ENCODE assay signal across 9 cellular contexts in the genomic region with DNA sequence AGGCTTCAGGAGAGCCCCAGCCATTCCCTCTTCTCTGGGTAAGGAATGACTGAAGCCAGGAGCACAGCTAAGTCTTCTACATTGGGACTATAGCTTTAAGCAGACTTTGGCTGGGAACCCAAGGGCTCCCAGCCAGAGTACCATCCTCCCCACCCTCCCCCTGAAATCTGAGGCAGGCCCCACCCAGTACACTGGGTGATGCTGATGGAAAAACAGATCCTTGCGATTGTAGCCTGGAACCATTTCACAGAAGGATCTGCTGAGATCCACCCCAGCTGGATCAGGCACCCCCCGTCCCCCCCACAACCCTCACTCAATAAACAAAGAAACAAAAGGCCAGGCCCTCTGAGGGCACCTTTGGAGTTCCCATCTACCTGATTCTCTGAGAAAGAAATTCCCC. TPM values are rescaled to one million over a fixed set of nuclear protein-coding genes. Genes with fewer than 3 reads are reported as not detected.
DNase-seq lines count a peak whose midpoint lies in the region; ATAC-seq and TF ChIP-seq lines count a peak whose summit lies in the region.
"Had no signal": no experiment of that assay in that cellular context is flagged by ENCODE, and none has a peak within 500 bp of the region (broad histone marks: within the 10 kb centered on the region; RNA-seq: fewer than 3 reads in every experiment).

No MANE protein-coding gene starts in this region.

- intact Hi-C loops in A673 (cut with micrococcal nuclease; ENCODE audit: unreplicated experiment): no loop called here

- CTCF ChIA-PET in A673 (lab: Charles Lee): interaction anchor here (0.6 to 1.2 kb wide), 4 partner anchors 13 to 177 kb away, joined by 3 to 4 read pairs (median 4); no protein-coding TSS in a partner anchor

- H3K4me3 ChIP-seq in A673 (ENCODE audit: low read depth, low read length, poor library complexity, severe bottlenecking): peak overlapping the region; percentile 51
- peak overlapping the region; percentile 75 for H3K4me3 ChIP-seq in effector memory CD4-positive, alpha-beta T cell (ENCODE audit: insufficient read depth, low read depth, low read length, poor library complexity, severe bottlenecking)
- peak overlapping the region; percentile 78 to 89 for H3K4me3 ChIP-seq in mucosa of rectum (ENCODE audit: low read length in 2 of 2)

- peaks cover 48% of the 10 kb centered on the region for H3K4me1 ChIP-seq in A673 (ENCODE audit: insufficient read depth, low read length, poor library complexity, severe bottlenecking)
- H3K4me1 ChIP-seq in effector memory CD4-positive, alpha-beta T cell (ENCODE audit: control insufficient read depth, insufficient read depth, low read length, poor library complexity, severe bottlenecking): peaks cover 33% of the 10 kb centered on the region
- H3K4me1 ChIP-seq in mucosa of rectum (ENCODE audit: control insufficient read depth in 2 of 2, insufficient read depth in 2 of 2, low read length in 2 of 2): peaks cover 42 to 51% of the 10 kb centered on the region in 2 donors

- peak; percentile 64 for DNase-seq in A673 (ENCODE audit: low spot score)
- peak; percentile 57 for DNase-seq in NCI-H1105 treated with DMSO at 0.1 percent for 48 hours (lab: John Stamatoyannopoulos, UW)
- no peak for DNase-seq in effector memory CD4-positive, alpha-beta T cell
- no peak for DNase-seq in activated CD4-positive, CD25-positive, alpha-beta regulatory T cell treated with anti-CD3 and anti-CD28 coated beads, Interleukin-2, amount 50 U/mL, for 72 hours
- DNase-seq: SIG-M5 had no signal

- peaks cover 23% of the 10 kb centered on the region for H3K36me3 ChIP-seq in A673 (ENCODE audit: insufficient read depth, low read length, poor library complexity, severe bottlenecking)
- H3K36me3 ChIP-seq in effector memory CD4-positive, alpha-beta T cell (ENCODE audit: control insufficient read depth, insufficient read depth, low read length): peaks cover 21% of the 10 kb centered on the region
- H3K36me3 ChIP-seq in mucosa of rectum (ENCODE audit: control insufficient read depth in 2 of 2, insufficient read depth in 2 of 2, low read length in 2 of 2): peaks cover 5 to 18% of the 10 kb centered on the region in 2 donors

- H3K9me3 ChIP-seq in A673 (ENCODE audit: low read depth, low read length, poor library complexity, severe bottlenecking): no peaks in the 10 kb centered on the region
- H3K9me3 ChIP-seq in effector memory CD4-positive, alpha-beta T cell (ENCODE audit: control insufficient read depth, low read length): no peaks in the 10 kb centered on the region
- H3K9me3 ChIP-seq in mucosa of rectum (ENCODE audit: control insufficient read depth in 2 of 2, low read length in 2 of 2): no peaks in the 10 kb centered on the region

- TF ChIP-seq CTCF in A673 (conservative IDR thresholded peaks at IDR 0.05; ENCODE audit: low read depth, low read length): no peak

- peak overlapping the region; percentile 84 for H3K9ac ChIP-seq in mucosa of rectum (ENCODE audit: low read depth in 1 of 2, low read length in 2 of 2)

- POLR2A ChIA-PET in A673 (lab: Charles Lee; ENCODE audit: low non-redundant PET): no interaction called here

- no peaks in the 10 kb centered on the region for H3K27me3 ChIP-seq in A673 (replicated peaks; ENCODE audit: insufficient read depth, low read depth, low read length, poor library complexity)
- no peaks in the 10 kb centered on the region for H3K27me3 ChIP-seq in effector memory CD4-positive, alpha-beta T cell (replicated peaks; ENCODE audit: control insufficient read depth, insufficient read depth, low read length, poor library complexity, severe bottlenecking)
- H3K27me3 ChIP-seq in mucosa of rectum (ENCODE audit: control insufficient read depth in 2 of 2, insufficient read depth in 2 of 2, low read length in 2 of 2): no peaks in the 10 kb centered on the region

- ATAC-seq in HG03159 (IDR thresholded peaks at IDR 0.05; ENCODE audit: unreplicated experiment): no peak
- ATAC-seq in GM21390 (IDR thresholded peaks at IDR 0.05; ENCODE audit: unreplicated experiment): no peak
- ATAC-seq in HG03039 (IDR thresholded peaks at IDR 0.05; ENCODE audit: unreplicated experiment): no peak

- H3K27ac ChIP-seq in A673 (ENCODE audit: low read depth, low read length, poor library complexity, severe bottlenecking) (peak overlapping the region; percentile 90), mucosa of rectum (ENCODE audit: low read depth in 2 of 2, low read length in 2 of 2) (peak overlapping the region; percentile 89 to 97)
- H3K27ac ChIP-seq in effector memory CD4-positive, alpha-beta T cell (ENCODE audit: insufficient read depth, low read length, poor library complexity, severe bottlenecking): peak overlapping the region; percentile 92

- no TSS peak for BruUV-seq in A673 (replicated peaks; lab: Mats Ljungman, UMichigan)

RNA-seq across cellular contexts. Expression of gene IL18BP, which starts 39.8 kb away (rescaled TPM):
- 10.6 and 12.2 TPM in 2 replicates for total RNA-seq in A673 (2021)

RNA-seq across cellular contexts. Expression of gene NUMA1, which starts 41.9 kb away (rescaled TPM):
- total RNA-seq in A673 (2021): 216 and 231 TPM in 2 replicates

RNA-seq across cellular contexts. Expression of gene LRRC51, which starts 42.2 kb away (rescaled TPM):
- 13.9 and 16.7 TPM in 2 replicates for total RNA-seq in A673 (2021)

Comparison
In these comparisons a context has a peak if more than half of its experiments do, and no peak if none do; other contexts are left out.
1. DNase-seq: peak in A673 (single experiment) and NCI-H1105 treated with DMSO at 0.1 percent for 48 hours (single experiment); none in effector memory CD4-positive, alpha-beta T cell (0 of 3) and activated CD4-positive, CD25-positive, alpha-beta regulatory T cell treated with anti-CD3 and anti-CD28 coated beads, Interleukin-2, amount 50 U/mL, for 72 hours (single experiment).
2. Peak in every context shown above with its lines, with median percentiles within 50 percentile points of each other: H3K27ac ChIP-seq and H3K4me3 ChIP-seq.